2 cellular contexts compared by ENCODE assay signal in genomic region chr21:44321846-44322450, GRCh38.
TF ChIP-seq lines count a peak whose summit lies in the region.

No MANE protein-coding gene starts in this region.

TF ChIP-seq in HepG2, 621 proteins besides CTCF, POLR2A, EP300 and RAD21:
- TF ChIP-seq ZNF451 (CRISPR knock-in tag; IDR thresholded peaks at IDR 0.05) (no peak), PAX8 (CRISPR knock-in tag; IDR thresholded peaks at IDR 0.05; ENCODE audit: borderline replicate concordance) (no peak), HCFC1 (IDR thresholded peaks at IDR 0.05; ENCODE audit: low read depth, low read length) (no peak), U2AF2 (IDR thresholded peaks at IDR 0.05; ENCODE audit: low read depth, low read length) (no peak), ZNF3 (CRISPR knock-in tag; IDR thresholded peaks at IDR 0.05) (no peak), SIX4 (CRISPR knock-in tag; IDR thresholded peaks at IDR 0.05) (no peak), HDAC1 (CRISPR knock-in tag; IDR thresholded peaks at IDR 0.05) (no peak), ZNF674 (CRISPR knock-in tag; IDR thresholded peaks at IDR 0.05; ENCODE audit: low read depth) (no peak), RBFOX2 (IDR thresholded peaks at IDR 0.05; ENCODE audit: low read depth, low read length) (peak; percentile 65), ZBTB34 (CRISPR knock-in tag; IDR thresholded peaks at IDR 0.05) (no peak), ZNF205 (CRISPR knock-in tag; IDR thresholded peaks at IDR 0.05) (no peak), AGO2 (optimal IDR thresholded peaks at IDR 0.05; ENCODE audit: low read depth, low read length) (peak; percentile 70)
TF ChIP-seq in HepG2: peak in this region for 2.

TF ChIP-seq in WTC11, 78 proteins besides CTCF, POLR2A, EP300 and RAD21:
- TF ChIP-seq KAT7 (CRISPR knock-in tag; IDR thresholded peaks at IDR 0.05; ENCODE audit: borderline replicate concordance): no peak
- TF ChIP-seq ZSCAN18 (CRISPR knock-in tag; IDR thresholded peaks at IDR 0.05): no peak
- TF ChIP-seq ZNF425 (CRISPR knock-in tag; conservative IDR thresholded peaks at IDR 0.05): no peak
- TF ChIP-seq NFATC4 (CRISPR knock-in tag; IDR thresholded peaks at IDR 0.05): no peak
- no peak for TF ChIP-seq ZNF263 (CRISPR knock-in tag; IDR thresholded peaks at IDR 0.05; ENCODE audit: low read depth)
- TF ChIP-seq E2F4 (CRISPR knock-in tag; IDR thresholded peaks at IDR 0.05; ENCODE audit: borderline replicate concordance, low read depth): no peak
- no peak for TF ChIP-seq PREB (CRISPR knock-in tag; IDR thresholded peaks at IDR 0.05; ENCODE audit: borderline replicate concordance)
- TF ChIP-seq HMGXB4 (CRISPR knock-in tag; IDR thresholded peaks at IDR 0.05): no peak
- TF ChIP-seq ZNF671 (CRISPR knock-in tag; IDR thresholded peaks at IDR 0.05): no peak
- TF ChIP-seq ATF1 (CRISPR knock-in tag; IDR thresholded peaks at IDR 0.05): no peak
- TF ChIP-seq ZNF281 (CRISPR knock-in tag; IDR thresholded peaks at IDR 0.05): no peak
- TF ChIP-seq FOXK1 (CRISPR knock-in tag; IDR thresholded peaks at IDR 0.05): no peak
- TF ChIP-seq ZBTB43 (CRISPR knock-in tag; IDR thresholded peaks at IDR 0.05): no peak
- no peak for TF ChIP-seq SMAD3 (CRISPR knock-in tag; IDR thresholded peaks at IDR 0.05; ENCODE audit: borderline replicate concordance)
